ENCODE assay signal across 10 cellular contexts in genomic region chr7:36208406-36208805, GRCh38. TPM values are rescaled to one million over a fixed set of nuclear protein-coding genes. Genes with fewer than 3 reads are reported as not detected.
DNase-seq lines count a peak whose midpoint lies in the region; ATAC-seq and TF ChIP-seq lines count a peak whose summit lies in the region.
"Had no signal": no experiment of that assay in that cellular context is flagged by ENCODE, and none has a peak within 500 bp of the region (broad histone marks: within the 10 kb centered on the region; RNA-seq: fewer than 3 reads in every experiment).

No MANE protein-coding gene starts in this region.

- peaks cover 5% of the 10 kb centered on the region for H3K4me1 ChIP-seq in smooth muscle cell (ENCODE audit: low read depth)

- H3K4me2 ChIP-seq in smooth muscle cell, result peak overlapping the region; percentile 58

- H3K9me3 ChIP-seq in smooth muscle cell (replicated peaks; ENCODE audit: low read depth), result no peaks in the 10 kb centered on the region

- no peak for TF ChIP-seq CTCF in smooth muscle cell (IDR thresholded peaks at IDR 0.05; ENCODE audit: borderline replicate concordance, insufficient read depth, poor library complexity, severe bottlenecking)

- ATAC-seq in GM18868 (IDR thresholded peaks at IDR 0.05; ENCODE audit: unreplicated experiment) (peak; percentile 9), SK-N-SH treated with all-trans-retinoic acid at 6 μM for 48 hours (peak; percentile 33), left ventricle myocardium superior (peak; percentile 40), GM21786 (IDR thresholded peaks at IDR 0.05; ENCODE audit: unreplicated experiment) (no peak)

- H3K36me3 ChIP-seq in smooth muscle cell (ENCODE audit: low read depth), result no peaks in the 10 kb centered on the region

- H3F3A ChIP-seq in smooth muscle cell (ENCODE audit: low read depth), result peaks cover 8% of the 10 kb centered on the region

- H2AFZ ChIP-seq in smooth muscle cell (ENCODE audit: low read depth), result no peak overlapping the region

- no peaks in the 10 kb centered on the region for H4K20me1 ChIP-seq in smooth muscle cell (ENCODE audit: low read depth)

- DNase-seq in left ventricle myocardium superior, result no peak
- DNase-seq in smooth muscle cell (lab: John Stamatoyannopoulos, UW; ENCODE audit: unreplicated experiment), result no peak
- DNase-seq in NCI-H1436 treated with DMSO at 0.1 percent for 48 hours (lab: John Stamatoyannopoulos, UW), result no peak
- no peak for DNase-seq in NCI-H2227 (lab: John Stamatoyannopoulos, UW; ENCODE audit: unreplicated experiment)
- DNase-seq in NAMALWA (ENCODE audit: low spot score), result no peak
- DNase-seq: activated naive CD4-positive, alpha-beta T cell; NCI-H1930 had no signal

- no peaks in the 10 kb centered on the region for H3K27me3 ChIP-seq in smooth muscle cell (ENCODE audit: low read depth)

- no peaks in the 10 kb centered on the region for H3K79me2 ChIP-seq in smooth muscle cell (ENCODE audit: low read depth)

- H3K27ac ChIP-seq in smooth muscle cell (ENCODE audit: low read depth), result peak overlapping the region; percentile 75

- peak overlapping the region; percentile 32 for H3K9ac ChIP-seq in smooth muscle cell (ENCODE audit: low read depth)

- H3K4me3 ChIP-seq in smooth muscle cell, result no peak overlapping the region

- intact Hi-C loops in left ventricle myocardium superior (cut with micrococcal nuclease), result no loop called here

TF ChIP-seq in SK-N-SH treated with all-trans-retinoic acid at 6 μM for 48 hours, 23 proteins besides CTCF, POLR2A, EP300 and RAD21:
- no peak for TF ChIP-seq ISL1 (CRISPR knock-in tag; IDR thresholded peaks at IDR 0.05)
- TF ChIP-seq RARB (CRISPR knock-in tag; IDR thresholded peaks at IDR 0.05), result no peak
- no peak for TF ChIP-seq PPARA (CRISPR knock-in tag; IDR thresholded peaks at IDR 0.05; ENCODE audit: borderline replicate concordance)
- TF ChIP-seq ZNF565 (CRISPR knock-in tag; conservative IDR thresholded peaks at IDR 0.05; ENCODE audit: low read depth), result no peak
- TF ChIP-seq GLIS3 (CRISPR knock-in tag; IDR thresholded peaks at IDR 0.05), result no peak
- no peak for TF ChIP-seq OSR1 (CRISPR knock-in tag; IDR thresholded peaks at IDR 0.05)
- TF ChIP-seq TCF4 (CRISPR knock-in tag; IDR thresholded peaks at IDR 0.05; ENCODE audit: borderline replicate concordance), result no peak
- no peak for TF ChIP-seq ZNF70 (CRISPR knock-in tag; IDR thresholded peaks at IDR 0.05)
- no peak for TF ChIP-seq ESRRG (CRISPR knock-in tag; IDR thresholded peaks at IDR 0.05)
- no peak for TF ChIP-seq ZC3H10 (CRISPR knock-in tag; IDR thresholded peaks at IDR 0.05)
- no peak for TF ChIP-seq ARNTL (CRISPR knock-in tag; IDR thresholded peaks at IDR 0.05; ENCODE audit: borderline replicate concordance, low read depth)
- TF ChIP-seq ZNF8 (CRISPR knock-in tag; IDR thresholded peaks at IDR 0.05), result no peak
- no peak for TF ChIP-seq POU6F1 (CRISPR knock-in tag; IDR thresholded peaks at IDR 0.05; ENCODE audit: borderline replicate concordance, low read depth)
- TF ChIP-seq BACH2 (CRISPR knock-in tag; IDR thresholded peaks at IDR 0.05; ENCODE audit: borderline replicate concordance), result no peak
- no peak for TF ChIP-seq CSRNP3 (CRISPR knock-in tag; IDR thresholded peaks at IDR 0.05)
- no peak for TF ChIP-seq SNAI2 (CRISPR knock-in tag; IDR thresholded peaks at IDR 0.05)
- no peak for TF ChIP-seq CREB5 (CRISPR knock-in tag; IDR thresholded peaks at IDR 0.05; ENCODE audit: low read depth)
- TF ChIP-seq CSDC2 (CRISPR knock-in tag; IDR thresholded peaks at IDR 0.05), result no peak
- TF ChIP-seq TSHZ2 (CRISPR knock-in tag; IDR thresholded peaks at IDR 0.05), result no peak

RNA-seq across cellular contexts. Expression of gene EEPD1, which starts 55.4 kb away (rescaled TPM):
- 9.6 TPM for total RNA-seq in left ventricle myocardium superior
- 0.58 and 1.5 TPM in 2 replicates for total RNA-seq in smooth muscle cell
- 1.5 and 1.9 TPM in 2 replicates for polyA plus RNA-seq in smooth muscle cell
